2 cellular contexts compared by ENCODE assay signal in the genomic region with DNA sequence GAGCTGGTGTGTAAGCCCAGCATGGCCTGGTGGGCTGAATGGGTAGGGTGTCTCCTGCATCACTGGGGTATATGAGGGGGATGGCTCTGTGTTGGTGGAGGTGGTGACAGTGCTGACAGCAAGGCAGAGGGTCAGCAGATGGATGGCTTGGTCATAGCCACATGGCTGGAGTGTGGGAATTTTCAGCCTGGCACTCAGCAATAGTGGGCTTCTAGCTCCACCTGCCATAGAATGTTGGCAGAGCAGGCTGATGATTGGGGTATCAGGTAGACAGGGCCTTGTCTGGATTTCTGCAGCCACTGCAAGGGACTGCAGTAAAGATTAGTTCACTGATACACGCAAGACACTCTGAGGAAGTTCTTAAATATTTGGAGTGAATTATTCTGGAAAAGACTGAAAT.
TF ChIP-seq lines count a peak whose summit lies in the region.

No MANE protein-coding gene starts in this region.

TF ChIP-seq in SK-N-SH, 30 proteins besides CTCF, POLR2A, EP300 and RAD21:
- TF ChIP-seq, protein P1, sequence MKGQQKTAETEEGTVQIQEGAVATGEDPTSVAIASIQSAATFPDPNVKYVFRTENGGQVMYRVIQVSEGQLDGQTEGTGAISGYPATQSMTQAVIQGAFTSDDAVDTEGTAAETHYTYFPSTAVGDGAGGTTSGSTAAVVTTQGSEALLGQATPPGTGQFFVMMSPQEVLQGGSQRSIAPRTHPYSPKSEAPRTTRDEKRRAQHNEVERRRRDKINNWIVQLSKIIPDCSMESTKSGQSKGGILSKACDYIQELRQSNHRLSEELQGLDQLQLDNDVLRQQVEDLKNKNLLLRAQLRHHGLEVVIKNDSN (IDR thresholded peaks at IDR 0.05; ENCODE audit: borderline replicate concordance, low read depth), result no peak
- TF ChIP-seq GABPA (IDR thresholded peaks at IDR 0.05; ENCODE audit: low read depth) (no peak), GATA2 (CRISPR knock-in tag; IDR thresholded peaks at IDR 0.05) (no peak), RXRA (IDR thresholded peaks at IDR 0.05; ENCODE audit: borderline replicate concordance, low read depth) (no peak), NFIC (IDR thresholded peaks at IDR 0.05; ENCODE audit: borderline replicate concordance) (no peak), MEF2A (IDR thresholded peaks at IDR 0.05; ENCODE audit: borderline replicate concordance, low read depth) (no peak), YY1 (IDR thresholded peaks at IDR 0.05; ENCODE audit: low read depth) (no peak), JUND (IDR thresholded peaks at IDR 0.05) (no peak), FOSL2 (IDR thresholded peaks at IDR 0.05; ENCODE audit: borderline replicate concordance, low read depth) (no peak), CHD2 (IDR thresholded peaks at IDR 0.05; ENCODE audit: low read length, partially characterized antibody) (no peak)
- TF ChIP-seq, protein P2, sequence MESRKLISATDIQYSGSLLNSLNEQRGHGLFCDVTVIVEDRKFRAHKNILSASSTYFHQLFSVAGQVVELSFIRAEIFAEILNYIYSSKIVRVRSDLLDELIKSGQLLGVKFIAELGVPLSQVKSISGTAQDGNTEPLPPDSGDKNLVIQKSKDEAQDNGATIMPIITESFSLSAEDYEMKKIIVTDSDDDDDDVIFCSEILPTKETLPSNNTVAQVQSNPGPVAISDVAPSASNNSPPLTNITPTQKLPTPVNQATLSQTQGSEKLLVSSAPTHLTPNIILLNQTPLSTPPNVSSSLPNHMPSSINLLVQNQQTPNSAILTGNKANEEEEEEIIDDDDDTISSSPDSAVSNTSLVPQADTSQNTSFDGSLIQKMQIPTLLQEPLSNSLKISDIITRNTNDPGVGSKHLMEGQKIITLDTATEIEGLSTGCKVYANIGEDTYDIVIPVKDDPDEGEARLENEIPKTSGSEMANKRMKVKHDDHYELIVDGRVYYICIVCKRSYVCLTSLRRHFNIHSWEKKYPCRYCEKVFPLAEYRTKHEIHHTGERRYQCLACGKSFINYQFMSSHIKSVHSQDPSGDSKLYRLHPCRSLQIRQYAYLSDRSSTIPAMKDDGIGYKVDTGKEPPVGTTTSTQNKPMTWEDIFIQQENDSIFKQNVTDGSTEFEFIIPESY (IDR thresholded peaks at IDR 0.05; ENCODE audit: borderline replicate concordance, low read depth), result no peak

TF ChIP-seq in SK-N-SH treated with all-trans-retinoic acid at 6 μM for 48 hours, 23 proteins besides CTCF, POLR2A, EP300 and RAD21 (continued from another document):
- TF ChIP-seq, protein P3, sequence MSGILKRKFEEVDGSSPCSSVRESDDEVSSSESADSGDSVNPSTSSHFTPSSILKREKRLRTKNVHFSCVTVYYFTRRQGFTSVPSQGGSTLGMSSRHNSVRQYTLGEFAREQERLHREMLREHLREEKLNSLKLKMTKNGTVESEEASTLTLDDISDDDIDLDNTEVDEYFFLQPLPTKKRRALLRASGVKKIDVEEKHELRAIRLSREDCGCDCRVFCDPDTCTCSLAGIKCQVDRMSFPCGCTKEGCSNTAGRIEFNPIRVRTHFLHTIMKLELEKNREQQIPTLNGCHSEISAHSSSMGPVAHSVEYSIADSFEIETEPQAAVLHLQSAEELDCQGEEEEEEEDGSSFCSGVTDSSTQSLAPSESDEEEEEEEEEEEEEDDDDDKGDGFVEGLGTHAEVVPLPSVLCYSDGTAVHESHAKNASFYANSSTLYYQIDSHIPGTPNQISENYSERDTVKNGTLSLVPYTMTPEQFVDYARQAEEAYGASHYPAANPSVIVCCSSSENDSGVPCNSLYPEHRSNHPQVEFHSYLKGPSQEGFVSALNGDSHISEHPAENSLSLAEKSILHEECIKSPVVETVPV (CRISPR knock-in tag; IDR thresholded peaks at IDR 0.05), result no peak
- no peak for TF ChIP-seq CSDC2 (CRISPR knock-in tag; IDR thresholded peaks at IDR 0.05)
- TF ChIP-seq PPARA (CRISPR knock-in tag; IDR thresholded peaks at IDR 0.05; ENCODE audit: borderline replicate concordance), result no peak
- TF ChIP-seq SNAI2 (CRISPR knock-in tag; IDR thresholded peaks at IDR 0.05), result no peak
- TF ChIP-seq TOX (CRISPR knock-in tag; IDR thresholded peaks at IDR 0.05; ENCODE audit: borderline replicate concordance), result no peak
- no peak for TF ChIP-seq ZFP3 (CRISPR knock-in tag; IDR thresholded peaks at IDR 0.05)
- TF ChIP-seq ZFP30 (CRISPR knock-in tag; IDR thresholded peaks at IDR 0.05), result no peak
- TF ChIP-seq, protein P4, sequence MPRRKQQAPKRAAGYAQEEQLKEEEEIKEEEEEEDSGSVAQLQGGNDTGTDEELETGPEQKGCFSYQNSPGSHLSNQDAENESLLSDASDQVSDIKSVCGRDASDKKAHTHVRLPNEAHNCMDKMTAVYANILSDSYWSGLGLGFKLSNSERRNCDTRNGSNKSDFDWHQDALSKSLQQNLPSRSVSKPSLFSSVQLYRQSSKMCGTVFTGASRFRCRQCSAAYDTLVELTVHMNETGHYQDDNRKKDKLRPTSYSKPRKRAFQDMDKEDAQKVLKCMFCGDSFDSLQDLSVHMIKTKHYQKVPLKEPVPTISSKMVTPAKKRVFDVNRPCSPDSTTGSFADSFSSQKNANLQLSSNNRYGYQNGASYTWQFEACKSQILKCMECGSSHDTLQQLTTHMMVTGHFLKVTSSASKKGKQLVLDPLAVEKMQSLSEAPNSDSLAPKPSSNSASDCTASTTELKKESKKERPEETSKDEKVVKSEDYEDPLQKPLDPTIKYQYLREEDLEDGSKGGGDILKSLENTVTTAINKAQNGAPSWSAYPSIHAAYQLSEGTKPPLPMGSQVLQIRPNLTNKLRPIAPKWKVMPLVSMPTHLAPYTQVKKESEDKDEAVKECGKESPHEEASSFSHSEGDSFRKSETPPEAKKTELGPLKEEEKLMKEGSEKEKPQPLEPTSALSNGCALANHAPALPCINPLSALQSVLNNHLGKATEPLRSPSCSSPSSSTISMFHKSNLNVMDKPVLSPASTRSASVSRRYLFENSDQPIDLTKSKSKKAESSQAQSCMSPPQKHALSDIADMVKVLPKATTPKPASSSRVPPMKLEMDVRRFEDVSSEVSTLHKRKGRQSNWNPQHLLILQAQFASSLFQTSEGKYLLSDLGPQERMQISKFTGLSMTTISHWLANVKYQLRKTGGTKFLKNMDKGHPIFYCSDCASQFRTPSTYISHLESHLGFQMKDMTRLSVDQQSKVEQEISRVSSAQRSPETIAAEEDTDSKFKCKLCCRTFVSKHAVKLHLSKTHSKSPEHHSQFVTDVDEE (CRISPR knock-in tag; IDR thresholded peaks at IDR 0.05), result no peak
- TF ChIP-seq ARNTL (CRISPR knock-in tag; IDR thresholded peaks at IDR 0.05; ENCODE audit: borderline replicate concordance, low read depth), result no peak
- TF ChIP-seq ZNF8 (CRISPR knock-in tag; IDR thresholded peaks at IDR 0.05), result no peak
- no peak for TF ChIP-seq RARB (CRISPR knock-in tag; IDR thresholded peaks at IDR 0.05)
- TF ChIP-seq OSR1 (CRISPR knock-in tag; IDR thresholded peaks at IDR 0.05), result no peak
- no peak for TF ChIP-seq GLIS3 (CRISPR knock-in tag; IDR thresholded peaks at IDR 0.05)
- TF ChIP-seq ESRRG (CRISPR knock-in tag; IDR thresholded peaks at IDR 0.05), result no peak
- no peak for TF ChIP-seq TCF4 (CRISPR knock-in tag; IDR thresholded peaks at IDR 0.05; ENCODE audit: borderline replicate concordance)
- TF ChIP-seq, protein P5, sequence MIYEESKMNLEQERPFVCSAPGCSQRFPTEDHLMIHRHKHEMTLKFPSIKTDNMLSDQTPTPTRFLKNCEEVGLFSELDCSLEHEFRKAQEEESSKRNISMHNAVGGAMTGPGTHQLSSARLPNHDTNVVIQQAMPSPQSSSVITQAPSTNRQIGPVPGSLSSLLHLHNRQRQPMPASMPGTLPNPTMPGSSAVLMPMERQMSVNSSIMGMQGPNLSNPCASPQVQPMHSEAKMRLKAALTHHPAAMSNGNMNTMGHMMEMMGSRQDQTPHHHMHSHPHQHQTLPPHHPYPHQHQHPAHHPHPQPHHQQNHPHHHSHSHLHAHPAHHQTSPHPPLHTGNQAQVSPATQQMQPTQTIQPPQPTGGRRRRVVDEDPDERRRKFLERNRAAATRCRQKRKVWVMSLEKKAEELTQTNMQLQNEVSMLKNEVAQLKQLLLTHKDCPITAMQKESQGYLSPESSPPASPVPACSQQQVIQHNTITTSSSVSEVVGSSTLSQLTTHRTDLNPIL (CRISPR knock-in tag; IDR thresholded peaks at IDR 0.05; ENCODE audit: low read depth), result no peak
- no peak for TF ChIP-seq BACH2 (CRISPR knock-in tag; IDR thresholded peaks at IDR 0.05; ENCODE audit: borderline replicate concordance)
- TF ChIP-seq, protein P6, sequence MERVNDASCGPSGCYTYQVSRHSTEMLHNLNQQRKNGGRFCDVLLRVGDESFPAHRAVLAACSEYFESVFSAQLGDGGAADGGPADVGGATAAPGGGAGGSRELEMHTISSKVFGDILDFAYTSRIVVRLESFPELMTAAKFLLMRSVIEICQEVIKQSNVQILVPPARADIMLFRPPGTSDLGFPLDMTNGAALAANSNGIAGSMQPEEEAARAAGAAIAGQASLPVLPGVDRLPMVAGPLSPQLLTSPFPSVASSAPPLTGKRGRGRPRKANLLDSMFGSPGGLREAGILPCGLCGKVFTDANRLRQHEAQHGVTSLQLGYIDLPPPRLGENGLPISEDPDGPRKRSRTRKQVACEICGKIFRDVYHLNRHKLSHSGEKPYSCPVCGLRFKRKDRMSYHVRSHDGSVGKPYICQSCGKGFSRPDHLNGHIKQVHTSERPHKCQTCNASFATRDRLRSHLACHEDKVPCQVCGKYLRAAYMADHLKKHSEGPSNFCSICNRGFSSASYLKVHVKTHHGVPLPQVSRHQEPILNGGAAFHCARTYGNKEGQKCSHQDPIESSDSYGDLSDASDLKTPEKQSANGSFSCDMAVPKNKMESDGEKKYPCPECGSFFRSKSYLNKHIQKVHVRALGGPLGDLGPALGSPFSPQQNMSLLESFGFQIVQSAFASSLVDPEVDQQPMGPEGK (CRISPR knock-in tag; IDR thresholded peaks at IDR 0.05; ENCODE audit: borderline replicate concordance), result no peak
- no peak for TF ChIP-seq ZNF70 (CRISPR knock-in tag; IDR thresholded peaks at IDR 0.05)
